In genomic region chr10:92696606-92697383, GRCh38 we compare ENCODE assay signal across 13 cellular contexts. TPM values are rescaled to one million over a fixed set of nuclear protein-coding genes. Genes with fewer than 3 reads are reported as not detected.
DNase-seq lines count a peak whose midpoint lies in the region; ATAC-seq and TF ChIP-seq lines count a peak whose summit lies in the region.
"Had no signal": no experiment of that assay in that cellular context is flagged by ENCODE, and none has a peak within 500 bp of the region (broad histone marks: within the 10 kb centered on the region; RNA-seq: fewer than 3 reads in every experiment).

No MANE protein-coding gene starts in this region.

- peaks cover 32 to 33% of the 10 kb centered on the region in 2 experiments for H3K4me1 Mint-ChIP-seq in H9
- H3K4me1 Mint-ChIP-seq in activated B cell treated with CpG ODN at 0.5 μM for 24 hours, result peaks cover 82% of the 10 kb centered on the region

- no peak overlapping the region for H2BK120ac ChIP-seq in H9 (ENCODE audit: low read depth, low read length, poor library complexity, severe bottlenecking)

- no peak overlapping the region for H2BK12ac ChIP-seq in H9 (ENCODE audit: insufficient read length, low read depth, low read length)

- no peaks in the 10 kb centered on the region for H3K36me3 ChIP-seq in iPS-20b (ENCODE audit: insufficient read depth, low read depth, low read length)
- H3K36me3 ChIP-seq in thoracic aorta, result no peaks in the 10 kb centered on the region
- H3K36me3 ChIP-seq: breast epithelium had no signal

- no peak overlapping the region for H4K8ac ChIP-seq in H9 (replicated peaks; ENCODE audit: insufficient read length, low read depth, low read length)

- H3T11ph ChIP-seq in H9 (ENCODE audit: low read length), result no peak overlapping the region

- H3K36me3 Mint-ChIP-seq in H9 (ENCODE audit: insufficient read depth in 1 of 3, low read depth in 3 of 3), result peaks cover 0 to 5% (median 0%) of the 10 kb centered on the region in 3 experiments; a peak in 2 of 7 replicates
- H3K36me3 Mint-ChIP-seq in activated B cell treated with CpG ODN at 0.5 μM for 24 hours (ENCODE audit: low read depth), result peaks cover 41% of the 10 kb centered on the region

- H3K79me1 ChIP-seq in H9 (ENCODE audit: insufficient read depth, low read depth, low read length, poor library complexity, severe bottlenecking), result no peaks in the 10 kb centered on the region

- H3K79me2 ChIP-seq in H9 (ENCODE audit: insufficient read depth, low read length), result no peaks in the 10 kb centered on the region

- H3K27ac Mint-ChIP-seq in H9, result no peak overlapping the region; a peak in 1 of 7 replicates
- H3K27ac Mint-ChIP-seq in activated B cell treated with CpG ODN at 0.5 μM for 24 hours, result peak overlapping the region; percentile 90
- H3K27ac Mint-ChIP-seq: activated CD4-positive, alpha-beta T cell treated with anti-CD3 and anti-CD28 coated beads, Interleukin-2, amount 10 ng/mL, durations not matched to agents 7 days and 5 days had no signal

- peaks cover 33% of the 10 kb centered on the region for H3K27me3 ChIP-seq in H9 (ENCODE audit: insufficient read depth, low read length)
- H3K27me3 ChIP-seq in iPS-20b (ENCODE audit: insufficient read depth, low read length), result peaks cover 100% of the 10 kb centered on the region
- H3K27me3 ChIP-seq in thoracic aorta (replicated peaks; ENCODE audit: insufficient read depth), result no peaks in the 10 kb centered on the region

- H3K4me3 ChIP-seq in iPS-20b (ENCODE audit: low read length) (peak overlapping the region; percentile 63; the same call in 1 of the 2 replicates), thoracic aorta (no peak overlapping the region)
- H3K4me3 ChIP-seq: breast epithelium had no signal

- H4K91ac ChIP-seq in H9 (ENCODE audit: insufficient read length, low read depth, low read length), result no peak overlapping the region

- H4K5ac ChIP-seq in H9 (ENCODE audit: insufficient read length, low read depth, low read length), result no peak overlapping the region

- DNase-seq in H9 (peak; percentile 41), activated B cell treated with CpG ODN at 0.5 μM for 24 hours (no peak), thoracic aorta (ENCODE audit: low spot score) (no peak), NCI-H1048 (lab: John Stamatoyannopoulos, UW) (no peak), hypothalamus (lab: John Stamatoyannopoulos, UW) (no peak)
- DNase-seq: activated CD4-positive, alpha-beta T cell treated with anti-CD3 and anti-CD28 coated beads, Interleukin-2, amount 10 ng/mL, durations not matched to agents 7 days and 5 days; activated effector memory CD4-positive, alpha-beta T cell treated with Interleukin-2 at 50 U/mL for 16 hours; erythroblast; PC-3 had no signal

- no peak overlapping the region for H3K18ac ChIP-seq in H9 (ENCODE audit: insufficient read length, low read depth, low read length)

- H3K56ac ChIP-seq in H9 (ENCODE audit: insufficient read length, low read depth, low read length), result no peak overlapping the region

- WGBS in H9 (ENCODE audit: extremely low coverage, insufficient read length, low lambda C conversion rate), result no CpG with 5 or more reads among the region's 7 CpGs

- POLR2A ChIA-PET in activated B cell treated with CpG ODN at 0.5 μM for 24 hours (lab: Charles Lee), result interaction anchor here (0.6 to 2.0 kb wide), 3 partner anchors 16 to 60 kb away, joined by 3 to 12 read pairs (median 3); no protein-coding TSS in a partner anchor

- intact Hi-C loops in activated B cell treated with CpG ODN at 0.5 μM for 24 hours (cut with micrococcal nuclease), result no loop called here

- no peak overlapping the region for H3K4ac ChIP-seq in H9 (ENCODE audit: low read depth, low read length)

- H3K4me3 Mint-ChIP-seq in H9, result peak overlapping the region; percentile 58 to 78
- no peak overlapping the region for H3K4me3 Mint-ChIP-seq in activated B cell treated with CpG ODN at 0.5 μM for 24 hours
- H3K4me3 Mint-ChIP-seq: activated CD4-positive, alpha-beta T cell treated with anti-CD3 and anti-CD28 coated beads, Interleukin-2, amount 10 ng/mL, durations not matched to agents 7 days and 5 days had no signal

- H2BK20ac ChIP-seq in H9 (ENCODE audit: low read depth, low read length, poor library complexity, severe bottlenecking), result no peak overlapping the region

- H3K4me2 ChIP-seq in H9 (ENCODE audit: insufficient read depth, insufficient read length, low read length), result peak overlapping the region; percentile 51

- no peak overlapping the region for H2AFZ ChIP-seq in H9 (ENCODE audit: low read length)

- CTCF ChIA-PET in activated B cell treated with CpG ODN at 0.5 μM for 24 hours (lab: Charles Lee), result no interaction called here

- H3K27ac ChIP-seq in H9 (ENCODE audit: insufficient read length, low read depth, low read length), result no peak overlapping the region
- no peak overlapping the region for H3K27ac ChIP-seq in iPS-20b (ENCODE audit: low read length)
- H3K27ac ChIP-seq in thoracic aorta, result peak overlapping the region; percentile 10 to 49
- H3K27ac ChIP-seq: breast epithelium had no signal

- peaks cover 17% of the 10 kb centered on the region for H3K23me2 ChIP-seq in H9 (ENCODE audit: insufficient read length, low read depth, low read length, poor library complexity, severe bottlenecking)

- H3K9ac ChIP-seq in H9 (ENCODE audit: extremely low read depth, insufficient read length, low read length) (no peak overlapping the region), iPS-20b (ENCODE audit: low read depth, low read length) (no peak overlapping the region)

- no peak overlapping the region for H2AK5ac ChIP-seq in H9 (ENCODE audit: insufficient read length, low read length)

- TF ChIP-seq CTCF in H9 (conservative IDR thresholded peaks at IDR 0.05) (no peak; the same call in 2 of the 3 replicates), activated B cell treated with CpG ODN at 0.5 μM for 24 hours (IDR thresholded peaks at IDR 0.05) (no peak), thoracic aorta (IDR thresholded peaks at IDR 0.05) (no peak)

- H3K27me3 Mint-ChIP-seq in H9 (ENCODE audit: low read depth) (peaks cover 99% of the 10 kb centered on the region), activated B cell treated with CpG ODN at 0.5 μM for 24 hours (no peaks in the 10 kb centered on the region)

- no peaks in the 10 kb centered on the region for H3K9me3 ChIP-seq in H9 (ENCODE audit: control insufficient read depth, low read depth, low read length)
- no peaks in the 10 kb centered on the region for H3K9me3 ChIP-seq in iPS-20b (ENCODE audit: insufficient read depth, low read depth, low read length)
- H3K9me3 ChIP-seq in thoracic aorta, result no peaks in the 10 kb centered on the region
- H3K9me3 ChIP-seq: breast epithelium had no signal

- H2BK15ac ChIP-seq in H9 (ENCODE audit: low read depth, low read length), result no peak overlapping the region

- H3K4me1 ChIP-seq in H9 (ENCODE audit: insufficient read depth, low read length) (no peaks in the 10 kb centered on the region; the same call in 1 of the 2 replicates), iPS-20b (ENCODE audit: insufficient read depth, low read length) (peaks cover 12% of the 10 kb centered on the region; the same call in 1 of the 2 replicates), thoracic aorta (ENCODE audit: control insufficient read depth in 1 of 2, low read depth in 2 of 2) (peaks cover 0 to 7% of the 10 kb centered on the region in 2 donors)
- H3K4me1 ChIP-seq: breast epithelium had no signal

- ATAC-seq in activated B cell treated with CpG ODN at 0.5 μM for 24 hours (ENCODE audit: low read depth) (no peak), thoracic aorta (ENCODE audit: insufficient number of reproducible peaks, low FRiP score, low read depth) (no peak), HG03442 (IDR thresholded peaks at IDR 0.05; ENCODE audit: unreplicated experiment) (no peak)
- ATAC-seq: PC-3, sciatic nerve had no signal

- no peak overlapping the region for H2BK5ac ChIP-seq in H9 (ENCODE audit: insufficient read length, low read length)

- no peak overlapping the region for H3K23ac ChIP-seq in H9 (ENCODE audit: insufficient read length, low read depth, low read length)

- H3K14ac ChIP-seq in H9 (ENCODE audit: insufficient read depth, low read length), result no peak overlapping the region

- no peaks in the 10 kb centered on the region for H4K20me1 ChIP-seq in H9 (ENCODE audit: control insufficient read depth, insufficient read depth, insufficient read length)

- H3K9me3 Mint-ChIP-seq in H9 (no peaks in the 10 kb centered on the region; a peak in 2 of 5 replicates), activated B cell treated with CpG ODN at 0.5 μM for 24 hours (no peaks in the 10 kb centered on the region)
- H3K9me3 Mint-ChIP-seq: activated CD4-positive, alpha-beta T cell treated with anti-CD3 and anti-CD28 coated beads, Interleukin-2, amount 10 ng/mL, durations not matched to agents 7 days and 5 days had no signal

RNA-seq across cellular contexts. Expression of gene HHEX, which starts 7.0 kb away (rescaled TPM):
- 1.8 and 2.2 TPM in 2 replicates for total RNA-seq in H9 (2021)
- 50.3 and 55.1 TPM in 2 replicates for total RNA-seq in activated B cell treated with CpG ODN at 0.5 μM for 24 hours
- total RNA-seq in thoracic aorta, result 10 to 100 TPM in 1 of 2 donors, 1 to 10 TPM in 1; 6.2 to 10.9 TPM

Comparison
In these comparisons a context has a peak if more than half of its experiments do, and no peak if none do; other contexts are left out.
1. H3K27ac ChIP-seq: peak in thoracic aorta (2 of 2); none in H9 (single experiment) and iPS-20b (single experiment).